20 cellular contexts compared by ENCODE assay signal in genomic region chr13:51243832-51244231, GRCh38.
DNase-seq lines count a peak whose midpoint lies in the region; ATAC-seq lines count a peak whose summit lies in the region.
"Had no signal": no experiment of that assay in that cellular context is flagged by ENCODE, and none has a peak within 500 bp of the region (broad histone marks: within the 10 kb centered on the region; RNA-seq: fewer than 3 reads in every experiment).

No MANE protein-coding gene starts in this region.

- H3K27ac ChIP-seq in HUES48 (ENCODE audit: low read depth, low read length) (peak overlapping the region; percentile 82), cingulate gyrus (ENCODE audit: low read depth, low read length) (peak overlapping the region; percentile 80)
- H3K27ac ChIP-seq: parathyroid adenoma, VCaP had no signal

- no peaks in the 10 kb centered on the region for H3K9me3 ChIP-seq in HUES48 (ENCODE audit: control insufficient read depth, insufficient read depth, low read length)

- peaks cover 78% of the 10 kb centered on the region for H3K4me1 ChIP-seq in HUES48 (ENCODE audit: control insufficient read depth, insufficient read depth, low read length)

- DNase-seq in ELF-1 (ENCODE audit: low read depth, low spot score): peak; percentile 91
- peak; percentile 29 for DNase-seq in left kidney (ENCODE audit: low read depth, low spot score)
- DNase-seq in GF-D8 (lab: John Stamatoyannopoulos, UW): no peak
- no peak for DNase-seq in NCI-H2081 (lab: John Stamatoyannopoulos, UW)
- no peak for DNase-seq in foreskin melanocyte
- DNase-seq: activated T-cell treated with anti-CD3 and anti-CD28 coated beads for 4 hours; CD8-positive, alpha-beta memory T cell; central memory CD4-positive, alpha-beta T cell; glutamatergic neuron; GOT3; mammary epithelial cell; naive B cell; NCI-H2171 treated with DMSO at 0.1 percent for 48 hours; SHP77 treated with DMSO at 0.1 percent for 48 hours; stimulated activated naive CD4-positive, alpha-beta T cell treated with Interleukin-2 at 50 U/mL for 16 hours had no signal

- H3K9ac ChIP-seq in HUES48 (ENCODE audit: low read depth, low read length): peak overlapping the region; percentile 2; the same call in 1 of the 2 replicates
- H3K9ac ChIP-seq: parathyroid adenoma had no signal

- H3K36me3 ChIP-seq in HUES48 (ENCODE audit: control insufficient read depth, insufficient read depth, low read length): peaks cover 56% of the 10 kb centered on the region

- peak overlapping the region; percentile 40 for H3K4me3 ChIP-seq in HUES48 (ENCODE audit: low read depth, low read length)

- ATAC-seq in HG03159 (IDR thresholded peaks at IDR 0.05; ENCODE audit: unreplicated experiment): no peak

- H3K27me3 ChIP-seq in HUES48 (ENCODE audit: control insufficient read depth, insufficient read depth, low read length): no peaks in the 10 kb centered on the region

Comparison
In these comparisons a context has a peak if more than half of its experiments do, and no peak if none do; other contexts are left out.
1. DNase-seq: peak in ELF-1 (single experiment) and left kidney (single experiment); none in GF-D8 (single experiment), NCI-H2081 (0 of 2) and foreskin melanocyte (single experiment).